10 cellular contexts compared by ENCODE assay signal in the genomic region with DNA sequence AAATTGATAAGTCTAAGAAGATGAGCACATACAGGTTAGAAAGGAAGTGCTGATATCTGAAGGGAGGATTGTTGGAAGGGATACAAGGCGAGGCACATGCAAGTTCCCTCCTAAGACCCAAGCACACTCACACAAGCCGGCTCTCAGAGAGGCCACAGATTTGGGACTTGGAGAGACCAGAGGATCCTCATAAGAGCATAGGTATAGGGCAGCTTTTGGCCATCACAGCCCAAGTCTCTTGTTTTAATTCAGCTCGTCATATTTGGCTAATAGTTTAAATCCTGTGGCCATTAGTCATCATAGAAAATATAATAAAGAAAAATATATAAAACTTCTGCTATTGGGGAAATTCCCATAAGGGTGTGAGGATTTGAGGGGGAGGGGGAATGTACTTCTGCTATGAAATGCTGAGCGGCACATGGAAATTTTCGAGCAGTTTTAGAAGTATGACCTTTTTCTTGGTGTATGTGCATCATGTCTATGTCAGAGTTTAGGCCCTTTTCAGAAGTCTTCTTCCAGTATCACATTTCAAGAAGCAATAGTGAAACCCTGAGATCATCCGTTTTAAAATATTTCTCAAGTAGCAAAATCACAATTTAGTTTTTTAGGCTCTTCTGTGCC.
DNase-seq lines count a peak whose midpoint lies in the region; ATAC-seq, FAIRE-seq and TF ChIP-seq lines count a peak whose summit lies in the region.
"Had no signal": no experiment of that assay in that cellular context is flagged by ENCODE, and none has a peak within 500 bp of the region (broad histone marks: within the 10 kb centered on the region; RNA-seq: fewer than 3 reads in every experiment).

No MANE protein-coding gene starts in this region.

- H3K27me3 Mint-ChIP-seq in mesothelial cell of epicardium (ENCODE audit: low read depth), result no peaks in the 10 kb centered on the region

- no peak for TF ChIP-seq CTCF in mesothelial cell of epicardium (IDR thresholded peaks at IDR 0.05; ENCODE audit: unreplicated experiment)

- no peak overlapping the region for H3K4me3 Mint-ChIP-seq in mesothelial cell of epicardium

- H3K36me3 Mint-ChIP-seq in mesothelial cell of epicardium, result peaks cover 49% of the 10 kb centered on the region

- no peaks in the 10 kb centered on the region for H3K9me3 Mint-ChIP-seq in mesothelial cell of epicardium

- FAIRE-seq in frontal cortex (lab: Jason Lieb, UNC), result no peak

- DNase-seq in mesothelial cell of epicardium (ENCODE audit: low spot score in 2 of 2, unreplicated experiment in 2 of 2) (no peak), NCI-H69 (lab: John Stamatoyannopoulos, UW) (no peak), frontal cortex (ENCODE audit: low spot score in 2 of 2) (no peak)
- no peak for DNase-seq in stimulated activated CD8-positive, alpha-beta memory T cell treated with anti-CD3 and anti-CD28 coated beads, Interleukin-4, amount 100 ng/mL, for 48 hours
- DNase-seq: activated effector memory CD4-positive, alpha-beta T cell treated with anti-CD3 and anti-CD28 coated beads, Interleukin-2, amount 50 U/mL, for 16 hours; heart left ventricle; substantia nigra had no signal

- H3K4me1 Mint-ChIP-seq in mesothelial cell of epicardium, result peaks cover 14% of the 10 kb centered on the region

- peak overlapping the region; percentile 6 for H3K27ac Mint-ChIP-seq in mesothelial cell of epicardium

- ATAC-seq in GM18867 (IDR thresholded peaks at IDR 0.05; ENCODE audit: unreplicated experiment), result peak; percentile 74
- peak; percentile 56 for ATAC-seq in GM21528 (IDR thresholded peaks at IDR 0.05; ENCODE audit: low FRiP score, unreplicated experiment)
- ATAC-seq in HG03558 (IDR thresholded peaks at IDR 0.05; ENCODE audit: extremely low read depth, unreplicated experiment), result peak; percentile 17

Comparison
In these comparisons a context has a peak if more than half of its experiments do, and no peak if none do; other contexts are left out.
1. ATAC-seq: peak in every context shown above with its lines; median percentile 74 in GM18867; 56 in GM21528; 17 in HG03558.